ENCODE assay signal across 8 cellular contexts in the genomic region with DNA sequence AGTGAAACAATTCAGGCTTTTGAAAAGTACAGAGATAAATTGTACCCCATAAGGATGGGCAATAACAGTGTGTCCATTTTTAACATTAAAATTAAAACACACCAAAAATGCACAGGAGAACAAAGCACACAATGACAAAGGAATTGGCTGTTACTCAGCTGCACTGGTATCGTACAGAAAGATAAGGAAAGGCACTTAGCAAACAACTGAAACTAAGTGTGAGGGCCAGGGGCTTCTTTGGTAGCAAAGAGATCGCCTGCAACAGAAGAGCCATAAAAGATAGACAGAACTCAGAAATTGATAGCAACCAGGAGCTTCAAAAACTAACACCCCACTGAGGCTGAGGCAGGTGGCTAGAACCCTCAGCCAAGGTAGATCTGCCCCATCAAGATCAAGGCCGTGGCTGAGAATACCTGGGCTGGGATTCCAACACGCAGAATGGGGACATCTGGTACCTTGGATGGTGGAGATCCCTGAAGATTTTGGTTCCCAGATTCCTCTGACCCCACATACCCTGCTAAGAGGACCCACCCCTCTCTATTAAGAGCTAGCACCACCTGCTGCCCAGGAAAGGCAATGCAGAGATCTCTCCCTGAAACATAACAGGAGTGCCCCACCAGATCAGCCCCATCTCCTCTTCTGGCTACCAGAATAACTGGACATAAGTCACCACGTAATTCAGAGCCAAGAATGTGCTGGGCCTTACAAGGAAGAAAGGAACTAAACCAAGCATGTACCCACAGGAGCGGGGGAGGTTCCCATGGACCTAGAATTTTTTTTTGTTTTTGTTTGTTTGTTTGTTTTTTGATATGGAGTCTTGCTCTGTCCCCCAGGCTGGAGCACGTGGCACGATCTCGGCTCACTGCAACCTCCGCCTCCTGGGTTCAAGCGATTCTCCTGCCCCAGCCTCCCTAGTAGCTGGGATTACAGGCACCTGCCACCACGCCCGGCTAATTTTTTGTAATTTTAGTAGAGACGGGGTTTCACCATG. TPM values are rescaled to one million over a fixed set of nuclear protein-coding genes. Genes with fewer than 3 reads are reported as not detected.
DNase-seq lines count a peak whose midpoint lies in the region; ATAC-seq and TF ChIP-seq lines count a peak whose summit lies in the region.

No MANE protein-coding gene starts in this region.

- H3K27ac ChIP-seq in right lobe of liver (no peak overlapping the region), tibial artery (peak overlapping the region; percentile 96 to 97)

- H3K27me3 ChIP-seq in right lobe of liver: no peaks in the 10 kb centered on the region
- no peaks in the 10 kb centered on the region for H3K27me3 ChIP-seq in tibial artery

- ATAC-seq in right lobe of liver (peak; percentile 43 to 58 (median 50)), HG03378 (IDR thresholded peaks at IDR 0.05; ENCODE audit: unreplicated experiment) (no peak), GM21619 (IDR thresholded peaks at IDR 0.05; ENCODE audit: unreplicated experiment) (no peak)

- peak; percentile 72 for TF ChIP-seq RAD21 in Ishikawa (IDR thresholded peaks at IDR 0.05; ENCODE audit: low read depth)

- no peak for TF ChIP-seq EP300 in Ishikawa (IDR thresholded peaks at IDR 0.05; ENCODE audit: borderline replicate concordance)

- no peak for TF ChIP-seq POLR2A in right lobe of liver (IDR thresholded peaks at IDR 0.05)

- no peaks in the 10 kb centered on the region for H3K9me3 ChIP-seq in right lobe of liver
- no peaks in the 10 kb centered on the region for H3K9me3 ChIP-seq in tibial artery

- no peaks in the 10 kb centered on the region for H3K36me3 ChIP-seq in right lobe of liver
- no peaks in the 10 kb centered on the region for H3K36me3 ChIP-seq in tibial artery

- peak; percentile 20 for DNase-seq in DMS 273 treated with DMSO at 0.1 percent for 48 hours (lab: John Stamatoyannopoulos, UW)
- DNase-seq in SKM-1 (lab: John Stamatoyannopoulos, UW; ENCODE audit: unreplicated experiment): peak; percentile 44
- peak; percentile 61 for DNase-seq in astrocyte of the spinal cord (ENCODE audit: low read depth, low spot score)
- peak in 1 of 3 donors; percentile 41 for DNase-seq in right lobe of liver
- peak; percentile 59 to 77 for DNase-seq in tibial artery

- TF ChIP-seq CTCF in astrocyte of the spinal cord (IDR thresholded peaks at IDR 0.05; ENCODE audit: low read depth, low read length): peak; percentile 90
- TF ChIP-seq CTCF in right lobe of liver (IDR thresholded peaks at IDR 0.05): peak; percentile 45 to 55 (median 46)
- peak; percentile 55 to 57 for TF ChIP-seq CTCF in tibial artery (IDR thresholded peaks at IDR 0.05)

- 54% methylated on average over 12 of the region's 14 CpGs for WGBS in right lobe of liver (ENCODE audit: insufficient coverage, low coverage, low lambda C conversion rate, missing lambda C conversion rate)

- intact Hi-C loops in right lobe of liver (cut with DNase I): loop anchor here (10.0 kb wide), 1 partner anchor 91 kb away; no protein-coding TSS in a partner anchor
- intact Hi-C loops in tibial artery (cut with DNase I; ENCODE audit: low total_unique reads): no loop called here

- no peaks in the 10 kb centered on the region for H3K4me1 ChIP-seq in right lobe of liver
- H3K4me1 ChIP-seq in tibial artery: peaks cover 0 to 57% (median 30%) of the 10 kb centered on the region in 4 donors

- H3K4me3 ChIP-seq in astrocyte of the spinal cord (ENCODE audit: low read depth, low read length) (no peak overlapping the region), right lobe of liver (no peak overlapping the region), tibial artery (no peak overlapping the region)

- in situ Hi-C loops in astrocyte of the spinal cord (cut with HindIII; ENCODE audit: low sequenced_read_pairs): no loop called here

TF ChIP-seq in Ishikawa, 13 proteins besides CTCF, POLR2A, EP300 and RAD21:
- no peak for TF ChIP-seq TEAD4 (IDR thresholded peaks at IDR 0.05)
- TF ChIP-seq EGR1 (IDR thresholded peaks at IDR 0.05): no peak
- no peak for TF ChIP-seq FOXM1 (IDR thresholded peaks at IDR 0.05; ENCODE audit: borderline replicate concordance, low read depth)
- no peak for TF ChIP-seq TAF1 (IDR thresholded peaks at IDR 0.05; ENCODE audit: low read depth)
- TF ChIP-seq ZBTB7A (IDR thresholded peaks at IDR 0.05; ENCODE audit: low read depth): peak; percentile 62; the same call in 1 of the 2 replicates
- TF ChIP-seq, protein P1, sequence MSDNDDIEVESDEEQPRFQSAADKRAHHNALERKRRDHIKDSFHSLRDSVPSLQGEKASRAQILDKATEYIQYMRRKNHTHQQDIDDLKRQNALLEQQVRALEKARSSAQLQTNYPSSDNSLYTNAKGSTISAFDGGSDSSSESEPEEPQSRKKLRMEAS (IDR thresholded peaks at IDR 0.05): no peak

RNA-seq across cellular contexts. Expression of a gene that starts 16.2 kb away (rescaled TPM):
- total RNA-seq in right lobe of liver: 10 to 100 TPM in 1 of 6 experiments, 1 to 10 TPM in 5; 3.4 to 11.7 (median 5.3) TPM

Comparison
In these comparisons a context has a peak if more than half of its experiments do, and no peak if none do; other contexts are left out.
1. ATAC-seq: peak in right lobe of liver (4 of 4); none in HG03378 (single experiment) and GM21619 (single experiment).
2. H3K27ac ChIP-seq: peak in tibial artery (2 of 2); none in right lobe of liver (0 of 3).
3. Peak in every context shown above with its lines, with median percentiles within 50 percentile points of each other: CTCF ChIP-seq.